Comparison of ENCODE assay signal across 13 cellular contexts in the genomic region with DNA sequence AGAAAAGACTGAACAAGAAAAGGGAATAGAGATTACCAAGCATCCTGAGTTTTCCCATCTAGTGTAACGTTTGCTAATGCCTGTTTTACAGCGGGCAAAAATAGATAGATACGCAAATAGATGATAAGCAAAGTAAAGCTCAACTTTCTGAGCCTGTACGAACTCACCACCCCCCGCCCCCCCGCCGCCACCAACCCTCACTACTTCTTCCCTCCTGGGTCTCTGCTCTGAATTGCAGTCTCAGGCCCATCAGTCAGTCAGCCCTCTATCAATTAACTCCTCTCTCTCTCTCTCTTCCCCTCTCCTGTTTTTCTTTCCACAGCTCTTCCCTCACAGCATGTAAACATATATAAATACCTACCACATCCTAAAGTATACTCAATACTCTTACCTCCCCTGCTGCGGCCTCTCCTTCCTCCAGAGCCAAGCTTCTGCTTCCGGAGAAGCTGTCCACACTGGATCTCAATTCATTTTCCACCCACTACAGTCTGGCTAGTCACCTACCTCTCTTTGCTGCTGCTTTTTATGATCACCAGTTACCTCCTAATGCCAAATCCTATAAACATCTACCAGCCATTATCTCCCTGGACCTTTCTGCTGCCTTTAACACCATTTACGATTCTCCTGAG.
DNase-seq lines count a peak whose midpoint lies in the region; ATAC-seq, FAIRE-seq and TF ChIP-seq lines count a peak whose summit lies in the region.
"Had no signal": no experiment of that assay in that cellular context is flagged by ENCODE, and none has a peak within 500 bp of the region (broad histone marks: within the 10 kb centered on the region; RNA-seq: fewer than 3 reads in every experiment).

No MANE protein-coding gene starts in this region.

- no peak for FAIRE-seq in kidney (lab: Jason Lieb, UNC)
- FAIRE-seq: colon, islet of Langerhans, TTC549 had no signal

- DNase-seq in heart right ventricle: no peak
- DNase-seq in Right ventricle myocardium superior: no peak
- DNase-seq in activated naive CD4-positive, alpha-beta T cell treated with anti-CD3 and anti-CD28 coated beads, Interleukin-2, amount 50 U/mL, for 72 hours (ENCODE audit: low spot score in 2 of 2): no peak
- no peak for DNase-seq in memory B cell (ENCODE audit: low spot score in 2 of 2)
- DNase-seq in type B pancreatic cell (ENCODE audit: extremely low spot score, unreplicated experiment): no peak
- no peak for DNase-seq in effector CD4-positive, alpha-beta T cell
- DNase-seq in AG08395 (ENCODE audit: low spot score): no peak
- no peak for DNase-seq in kidney
- DNase-seq: NCI-H446 had no signal

- WGBS in heart right ventricle, 2 donors: 59 to 62% methylated on average over 10 of the region's 10 CpGs

- no peaks in the 10 kb centered on the region for H3K9me3 ChIP-seq in heart right ventricle
- H3K9me3 ChIP-seq in kidney (ENCODE audit: control insufficient read depth in 1 of 2, low read length in 2 of 2): no peaks in the 10 kb centered on the region
- H3K9me3 ChIP-seq: neutrophil had no signal

- TF ChIP-seq CTCF in heart right ventricle (IDR thresholded peaks at IDR 0.05) (no peak), type B pancreatic cell (conservative IDR thresholded peaks at IDR 0.05) (no peak), kidney (IDR thresholded peaks at IDR 0.05; ENCODE audit: borderline replicate concordance, extremely low read depth, insufficient read depth) (no peak)

- H3K4me1 ChIP-seq in heart right ventricle (peaks cover 3 to 48% (median 23%) of the 10 kb centered on the region in 9 donors), kidney (ENCODE audit: control insufficient read depth in 1 of 2, insufficient read depth in 1 of 2, low read depth in 1 of 2, low read length in 2 of 2) (no peaks in the 10 kb centered on the region)

- H3K4me3 ChIP-seq in heart right ventricle: no peak overlapping the region
- H3K4me3 ChIP-seq in kidney (ENCODE audit: low read length in 2 of 2): no peak overlapping the region

- H3K27me3 Mint-ChIP-seq in memory B cell (no peaks in the 10 kb centered on the region), type B pancreatic cell (no peaks in the 10 kb centered on the region)

- H3K9me3 Mint-ChIP-seq in activated naive CD4-positive, alpha-beta T cell treated with anti-CD3 and anti-CD28 coated beads, Interleukin-2, amount 50 U/mL, for 72 hours: no peaks in the 10 kb centered on the region
- H3K9me3 Mint-ChIP-seq in memory B cell (no peaks in the 10 kb centered on the region), type B pancreatic cell (no peaks in the 10 kb centered on the region)

- H3K36me3 ChIP-seq in heart right ventricle (peaks cover 0 to 100% (median 37%) of the 10 kb centered on the region in 9 donors), kidney (ENCODE audit: control insufficient read depth in 1 of 2, insufficient read depth in 2 of 2, low read length in 2 of 2) (peaks cover 36 to 42% of the 10 kb centered on the region in 2 donors)

- H3K27ac Mint-ChIP-seq in activated naive CD4-positive, alpha-beta T cell treated with anti-CD3 and anti-CD28 coated beads, Interleukin-2, amount 50 U/mL, for 72 hours: peak overlapping the region; percentile 2 to 36
- H3K27ac Mint-ChIP-seq in memory B cell: peak overlapping the region; percentile 13
- peak overlapping the region; percentile 80 for H3K27ac Mint-ChIP-seq in type B pancreatic cell

- intact Hi-C loops in heart right ventricle (cut with DNase I): no loop called here
- intact Hi-C loops in Right ventricle myocardium superior (cut with DNase I): no loop called here
- intact Hi-C loops in kidney (cut with DNase I): no loop called here

- no peak overlapping the region for H3K9ac ChIP-seq in kidney (ENCODE audit: low read length in 2 of 2)

- H3K4me3 Mint-ChIP-seq in memory B cell (no peak overlapping the region), type B pancreatic cell (peak overlapping the region; percentile 37)

- peaks cover 9 to 41% of the 10 kb centered on the region in 2 donors for H3K36me3 Mint-ChIP-seq in activated naive CD4-positive, alpha-beta T cell treated with anti-CD3 and anti-CD28 coated beads, Interleukin-2, amount 50 U/mL, for 72 hours
- H3K36me3 Mint-ChIP-seq in memory B cell: peaks cover 35% of the 10 kb centered on the region
- H3K36me3 Mint-ChIP-seq in type B pancreatic cell: peaks cover 50% of the 10 kb centered on the region

- H3K27me3 ChIP-seq in heart right ventricle: no peaks in the 10 kb centered on the region
- H3K27me3 ChIP-seq: neutrophil had no signal

- H3K4me1 Mint-ChIP-seq in memory B cell (peaks cover 8% of the 10 kb centered on the region), type B pancreatic cell (ENCODE audit: unreplicated experiment) (peaks cover 23% of the 10 kb centered on the region)

- ATAC-seq in heart right ventricle (no peak), Right ventricle myocardium superior (ENCODE audit: poor library complexity) (no peak), memory B cell (ENCODE audit: low read depth) (no peak)
- ATAC-seq in activated naive CD4-positive, alpha-beta T cell treated with anti-CD3 and anti-CD28 coated beads, Interleukin-2, amount 50 U/mL, for 72 hours: no peak

- H3K27ac ChIP-seq in heart right ventricle (peak overlapping the region in 8 of 10 donors; percentile 24 to 83 (median 56)), kidney (ENCODE audit: low read depth in 2 of 2, low read length in 2 of 2) (no peak overlapping the region)
- H3K27ac ChIP-seq: neutrophil had no signal

Comparison
In these comparisons a context has a peak if more than half of its experiments do, and no peak if none do; other contexts are left out.
1. H3K27ac ChIP-seq: peak in heart right ventricle (8 of 10); none in kidney (0 of 2).
2. H3K27ac Mint-ChIP-seq: peak in every context shown above with its lines; median percentile 80 in type B pancreatic cell; 19 in activated naive CD4-positive, alpha-beta T cell treated with anti-CD3 and anti-CD28 coated beads, Interleukin-2, amount 50 U/mL, for 72 hours; 13 in memory B cell.